Comparison of ENCODE assay signal across 9 cellular contexts in the genomic region with DNA sequence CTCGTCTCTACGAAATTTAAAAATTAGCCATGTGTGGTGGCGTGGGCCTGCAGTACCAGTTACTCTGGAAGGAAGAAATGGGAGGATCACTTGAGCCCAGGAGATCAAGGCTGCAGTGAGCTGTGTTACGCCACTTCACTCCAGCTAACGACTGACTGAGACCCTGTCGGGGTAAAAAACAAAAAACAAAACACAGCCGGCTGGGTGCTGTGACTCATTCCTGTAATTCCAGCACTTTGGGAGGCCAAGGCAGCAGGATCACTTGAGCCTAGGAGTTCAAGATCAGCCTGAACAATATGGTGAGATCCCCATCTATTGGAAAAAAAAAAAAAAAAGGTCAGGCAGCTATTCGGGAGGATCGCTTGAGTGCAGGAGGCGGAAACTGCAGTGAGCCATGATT. TPM values are rescaled to one million over a fixed set of nuclear protein-coding genes. Genes with fewer than 3 reads are reported as not detected.
DNase-seq lines count a peak whose midpoint lies in the region; ATAC-seq and TF ChIP-seq lines count a peak whose summit lies in the region.
"Had no signal": no experiment of that assay in that cellular context is flagged by ENCODE, and none has a peak within 500 bp of the region (broad histone marks: within the 10 kb centered on the region; RNA-seq: fewer than 3 reads in every experiment).

No MANE protein-coding gene starts in this region.

- POLR2A ChIA-PET in OCI-LY7 (lab: Charles Lee), result interaction anchor here (0.8 to 3.2 kb wide), 3 partner anchors 17 to 34 kb away, joined by 3 to 18 read pairs (median 3); partner anchors contain the start of gene SIDT2

- H3K4me3 ChIP-seq in OCI-LY7 (ENCODE audit: low read depth, low read length, poor library complexity, severe bottlenecking), result no peak overlapping the region
- H3K4me3 ChIP-seq in epithelial cell of proximal tubule (ENCODE audit: low read depth, low read length), result peak overlapping the region; percentile 98
- peak overlapping the region; percentile 98 for H3K4me3 ChIP-seq in psoas muscle

- peaks cover 7% of the 10 kb centered on the region for H3K27me3 Mint-ChIP-seq in T-helper 1 cell treated with Interleukin-12 subunit alpha and Interleukin-12 subunit beta and Interleukin-4 antibody, amounts not matched to agents 30 μg/mL and 1 μg/mL, for 36 hours (ENCODE audit: low read depth)

- H4K20me1 ChIP-seq in OCI-LY7 (ENCODE audit: insufficient read depth, low read length), result peaks cover 23% of the 10 kb centered on the region

- H3K4me1 ChIP-seq in OCI-LY7 (ENCODE audit: insufficient read depth, low read length, poor library complexity, severe bottlenecking) (peaks cover 26% of the 10 kb centered on the region), psoas muscle (peaks cover 42% of the 10 kb centered on the region)

- DNase-seq in T-helper 1 cell (no peak), OCI-LY7 (ENCODE audit: low spot score) (no peak), epithelial cell of proximal tubule (ENCODE audit: low read depth) (no peak), psoas muscle (no peak), SW 1271 (lab: John Stamatoyannopoulos, UW) (no peak)

- H2AFZ ChIP-seq in OCI-LY7 (ENCODE audit: low read length), result no peak overlapping the region

- peaks cover 14% of the 10 kb centered on the region for H3K36me3 Mint-ChIP-seq in T-helper 1 cell treated with Interleukin-12 subunit alpha and Interleukin-12 subunit beta and Interleukin-4 antibody, amounts not matched to agents 30 μg/mL and 1 μg/mL, for 36 hours (ENCODE audit: low read depth)

- peaks cover 57% of the 10 kb centered on the region for H3K36me3 ChIP-seq in OCI-LY7 (ENCODE audit: insufficient read depth, low read length)
- H3K36me3 ChIP-seq in psoas muscle (ENCODE audit: insufficient read depth in 1 of 2, low read depth in 1 of 2), result peaks cover 0 to 14% of the 10 kb centered on the region in 2 donors

- H3K4me3 Mint-ChIP-seq in T-helper 1 cell treated with Interleukin-12 subunit alpha and Interleukin-12 subunit beta and Interleukin-4 antibody, amounts not matched to agents 30 μg/mL and 1 μg/mL, for 36 hours, result peak overlapping the region; percentile 100

- BruUV-seq in OCI-LY7 (replicated peaks; lab: Mats Ljungman, UMichigan), result no TSS peak

- 53 to 68% (median 61%) methylated on average over 10 of the region's 10 CpGs for WGBS in psoas muscle, 3 donors

- no peaks in the 10 kb centered on the region for H3K9me3 Mint-ChIP-seq in T-helper 1 cell treated with Interleukin-12 subunit alpha and Interleukin-12 subunit beta and Interleukin-4 antibody, amounts not matched to agents 30 μg/mL and 1 μg/mL, for 36 hours

- H3K79me2 ChIP-seq in OCI-LY7 (ENCODE audit: insufficient read depth, low read depth, low read length), result peaks cover 73% of the 10 kb centered on the region

- H3K4me2 ChIP-seq in OCI-LY7 (ENCODE audit: low read length), result 0 out of 2 replicates have a peak overlapping the region, but pooled peaks have one; percentile 76

- ATAC-seq in psoas muscle, result no peak
- ATAC-seq in HG02973 (IDR thresholded peaks at IDR 0.05; ENCODE audit: unreplicated experiment), result no peak
- ATAC-seq in GM19467 (IDR thresholded peaks at IDR 0.05; ENCODE audit: unreplicated experiment), result no peak

- H3K27ac ChIP-seq in OCI-LY7 (ENCODE audit: low read depth, low read length, poor library complexity, severe bottlenecking) (no peak overlapping the region), psoas muscle (peak overlapping the region; percentile 87)

- peaks cover 6% of the 10 kb centered on the region; the same call in 1 of the 2 replicates for H3K9me3 ChIP-seq in OCI-LY7 (ENCODE audit: low read length)
- H3K9me3 ChIP-seq in psoas muscle, result no peaks in the 10 kb centered on the region
- H3K9me3 ChIP-seq: tibial nerve had no signal

- H3K27me3 ChIP-seq in psoas muscle (ENCODE audit: insufficient read depth in 3 of 3, low read length in 2 of 3), result no peaks in the 10 kb centered on the region
- H3K27me3 ChIP-seq: tibial nerve had no signal

- no peaks in the 10 kb centered on the region for H3K9me2 ChIP-seq in OCI-LY7 (ENCODE audit: insufficient read depth, low read length)

- intact Hi-C loops in OCI-LY7 (cut with micrococcal nuclease; ENCODE audit: unreplicated experiment), result no loop called here
- intact Hi-C loops in psoas muscle (cut with DNase I), result no loop called here

- no peak overlapping the region for H3K27ac Mint-ChIP-seq in T-helper 1 cell treated with Interleukin-12 subunit alpha and Interleukin-12 subunit beta and Interleukin-4 antibody, amounts not matched to agents 30 μg/mL and 1 μg/mL, for 36 hours

- CTCF ChIA-PET in OCI-LY7 (lab: Charles Lee; ENCODE audit: unreplicated experiment), result no interaction called here

- peaks cover 35% of the 10 kb centered on the region for H3K4me1 Mint-ChIP-seq in T-helper 1 cell treated with Interleukin-12 subunit alpha and Interleukin-12 subunit beta and Interleukin-4 antibody, amounts not matched to agents 30 μg/mL and 1 μg/mL, for 36 hours (ENCODE audit: low read depth)

- TF ChIP-seq CTCF in OCI-LY7 (conservative IDR thresholded peaks at IDR 0.05; ENCODE audit: low read length), result no peak
- TF ChIP-seq CTCF in epithelial cell of proximal tubule (conservative IDR thresholded peaks at IDR 0.05; ENCODE audit: low read depth, low read length), result no peak
- TF ChIP-seq CTCF in psoas muscle (IDR thresholded peaks at IDR 0.05), result no peak

RNA-seq across cellular contexts. Expression of gene PAFAH1B2, which starts 2.4 kb away (rescaled TPM):
- 62.8 and 65.3 TPM in 2 replicates for total RNA-seq in OCI-LY7 (2014; rRNA removed; shearing (Covaris generic))
- 59.9 and 60.2 TPM in 2 replicates for total RNA-seq in OCI-LY7 (2022)
- 95.4 and 103 TPM in 2 replicates for total RNA-seq in epithelial cell of proximal tubule
- 10 to 100 TPM; 30.8 to 46.3 (median 35.7) TPM for total RNA-seq in psoas muscle
- 10 to 100 TPM; 13.0 to 25.4 (median 17.4) TPM for polyA plus RNA-seq in psoas muscle

RNA-seq across cellular contexts. Expression of gene SIDT2, which starts 32.0 kb away (rescaled TPM):
- total RNA-seq in OCI-LY7 (2014; rRNA removed; shearing (Covaris generic)), result 18.3 and 18.6 TPM in 2 replicates
- 30.6 and 37.7 TPM in 2 replicates for total RNA-seq in OCI-LY7 (2022)
- 7.1 and 12.2 TPM in 2 replicates for total RNA-seq in epithelial cell of proximal tubule
- 10 to 100 TPM; 12.6 to 22.8 (median 19.9) TPM for total RNA-seq in psoas muscle
- 10 to 100 TPM in 1 of 3 donors, 1 to 10 TPM in 2; 7.1 to 10.5 (median 7.3) TPM for polyA plus RNA-seq in psoas muscle

RNA-seq across cellular contexts. Expression of gene SIK3, which starts 48.3 kb away (rescaled TPM):
- 29.3 and 37.2 TPM in 2 replicates for total RNA-seq in OCI-LY7 (2014; rRNA removed; shearing (Covaris generic))
- total RNA-seq in OCI-LY7 (2022) (72.9 and 78.6 TPM in 2 replicates), epithelial cell of proximal tubule (13.6 and 17.6 TPM in 2 replicates), psoas muscle (10 to 100 TPM; 39.8 to 47.4 (median 42.8) TPM)
- polyA plus RNA-seq in psoas muscle, result 10 to 100 TPM; 16.3 to 22.2 (median 18.8) TPM

RNA-seq across cellular contexts. Expression of gene TAGLN, which starts 52.6 kb away (rescaled TPM):
- total RNA-seq in OCI-LY7 (2014; rRNA removed; shearing (Covaris generic)), result 7.4 and 8.4 TPM in 2 replicates
- total RNA-seq in OCI-LY7 (2022), result 5.4 and 6.4 TPM in 2 replicates
- total RNA-seq in epithelial cell of proximal tubule, result 470 and 583 TPM in 2 replicates
- total RNA-seq in psoas muscle, result 10 to 100 TPM; 36.2 to 73.0 (median 51.7) TPM
- 100 to 1,000 TPM in 2 of 3 donors, 10 to 100 TPM in 1; 86.5 to 140 (median 117) TPM for polyA plus RNA-seq in psoas muscle
